In the genomic region with DNA sequence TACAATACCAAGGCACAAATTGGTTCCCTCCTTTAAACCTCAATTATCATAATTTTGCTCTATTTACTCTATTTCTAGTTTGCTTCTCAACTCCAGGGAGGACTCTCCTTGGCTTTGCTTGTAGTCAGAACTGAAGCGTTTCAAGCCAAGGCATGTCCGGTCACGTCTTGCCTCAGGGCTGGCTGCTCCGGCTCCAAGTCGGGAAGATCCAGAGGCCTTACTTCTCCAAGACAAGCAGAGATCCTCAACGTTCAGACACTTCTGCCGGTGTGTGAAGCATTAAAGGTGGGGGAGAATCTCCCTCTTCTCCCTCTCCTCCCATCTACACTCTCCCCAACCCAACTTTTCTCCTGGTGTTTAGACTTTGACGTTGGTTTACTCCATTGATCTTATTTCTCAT, we compare ENCODE assay signal across 23 cellular contexts. TPM values are rescaled to one million over a fixed set of nuclear protein-coding genes. Genes with fewer than 3 reads are reported as not detected.
DNase-seq lines count a peak whose midpoint lies in the region; ATAC-seq and TF ChIP-seq lines count a peak whose summit lies in the region.
"Had no signal": no experiment of that assay in that cellular context is flagged by ENCODE, and none has a peak within 500 bp of the region (broad histone marks: within the 10 kb centered on the region; RNA-seq: fewer than 3 reads in every experiment).

No MANE protein-coding gene starts in this region.

- peaks cover 5% of the 10 kb centered on the region for H3K4me1 ChIP-seq in HEK293 (ENCODE audit: control insufficient read depth, insufficient read depth, low read length)
- peaks cover 14% of the 10 kb centered on the region for H3K4me1 ChIP-seq in smooth muscle cell (ENCODE audit: low read depth)
- H3K4me1 ChIP-seq: thyroid gland had no signal

- H3K4me3 Mint-ChIP-seq in stimulated activated effector memory CD8-positive, alpha-beta T cell treated with anti-CD3 and anti-CD28 coated beads, Interleukin-12 subunit alpha, Interleukin-12 subunit beta, amount 100 ng/mL, for 72 hours, result no peak overlapping the region
- H3K4me3 Mint-ChIP-seq: activated CD4-positive, alpha-beta memory T cell treated with anti-CD3 and anti-CD28 coated beads, Interleukin-2, amount 10 ng/mL, durations not matched to agents 7 days and 5 days; CD4-positive, alpha-beta memory T cell; nephron; T-helper 2 cell treated with Interferon-gamma antibody and Interleukin-4, amounts not matched to agents 5 μg/mL and 100 μg/mL, for 36 hours had no signal

- peak overlapping the region; percentile 47 for H3K4me2 ChIP-seq in smooth muscle cell
- H3K4me2 ChIP-seq: PC-9 had no signal

- no peaks in the 10 kb centered on the region for H3K79me2 ChIP-seq in smooth muscle cell (ENCODE audit: low read depth)

- no peaks in the 10 kb centered on the region for H3K9me3 ChIP-seq in HEK293 (ENCODE audit: control insufficient read depth, insufficient read depth, low read depth, low read length)
- H3K9me3 ChIP-seq in WERI-Rb-1 (ENCODE audit: severe bottlenecking), result peaks cover 17% of the 10 kb centered on the region
- no peaks in the 10 kb centered on the region for H3K9me3 ChIP-seq in smooth muscle cell (replicated peaks; ENCODE audit: low read depth)
- H3K9me3 ChIP-seq: thyroid gland had no signal

- CTCF ChIA-PET in HEK293 (lab: Yijun Ruan, JAX), result interaction anchor here (1.2 kb wide), 1 partner anchor 11 kb away, joined by 3 read pairs; no protein-coding TSS in a partner anchor

- peak overlapping the region; percentile 35 for H3K9ac ChIP-seq in smooth muscle cell (ENCODE audit: low read depth)

- 49% methylated on average over 8 of the region's 8 CpGs for WGBS in smooth muscle cell (ENCODE audit: low lambda C conversion rate)

- H2AFZ ChIP-seq in smooth muscle cell (ENCODE audit: low read depth), result peak overlapping the region; percentile 23
- H2AFZ ChIP-seq: PC-9 had no signal

- peaks cover 2% of the 10 kb centered on the region for H3K9me3 Mint-ChIP-seq in stimulated activated effector memory CD8-positive, alpha-beta T cell treated with anti-CD3 and anti-CD28 coated beads, Interleukin-12 subunit alpha, Interleukin-12 subunit beta, amount 100 ng/mL, for 72 hours

- no peaks in the 10 kb centered on the region for H3K4me1 Mint-ChIP-seq in stimulated activated effector memory CD8-positive, alpha-beta T cell treated with anti-CD3 and anti-CD28 coated beads, Interleukin-12 subunit alpha, Interleukin-12 subunit beta, amount 100 ng/mL, for 72 hours
- H3K4me1 Mint-ChIP-seq: nephron had no signal

- POLR2A ChIA-PET in HEK293 (lab: Yijun Ruan, JAX), result no interaction called here

- no peaks in the 10 kb centered on the region for H3K27me3 ChIP-seq in WERI-Rb-1 (ENCODE audit: insufficient read depth, low read depth, severe bottlenecking)
- H3K27me3 ChIP-seq in smooth muscle cell (ENCODE audit: low read depth), result no peaks in the 10 kb centered on the region
- H3K27me3 ChIP-seq: dorsolateral prefrontal cortex, thyroid gland had no signal

- ATAC-seq in esophagus mucosa (peak; percentile 92), GM21619 (IDR thresholded peaks at IDR 0.05; ENCODE audit: unreplicated experiment) (no peak)
- no peak for ATAC-seq in stimulated activated effector memory CD8-positive, alpha-beta T cell treated with anti-CD3 and anti-CD28 coated beads, Interleukin-12 subunit alpha, Interleukin-12 subunit beta, amount 100 ng/mL, for 72 hours
- ATAC-seq: left cardiac atrium had no signal

- peaks cover 17% of the 10 kb centered on the region for H3F3A ChIP-seq in smooth muscle cell (ENCODE audit: low read depth)

- H3K36me3 ChIP-seq in HEK293 (ENCODE audit: control insufficient read depth in 2 of 2, insufficient read depth in 1 of 2, low read length in 2 of 2), result no peaks in the 10 kb centered on the region
- no peaks in the 10 kb centered on the region for H3K36me3 ChIP-seq in WERI-Rb-1
- H3K36me3 ChIP-seq in smooth muscle cell (ENCODE audit: low read depth), result no peaks in the 10 kb centered on the region
- H3K36me3 ChIP-seq: thyroid gland had no signal

- H3K27ac ChIP-seq in HEK293 (ENCODE audit: extremely low read depth, low read depth, low read length), result peak overlapping the region; percentile 83
- peak overlapping the region; percentile 70 for H3K27ac ChIP-seq in WERI-Rb-1
- peak overlapping the region; percentile 80 for H3K27ac ChIP-seq in smooth muscle cell (ENCODE audit: low read depth)
- H3K27ac ChIP-seq: dorsolateral prefrontal cortex, PC-9, SK-N-MC, thyroid gland had no signal

- H3K27ac Mint-ChIP-seq in stimulated activated effector memory CD8-positive, alpha-beta T cell treated with anti-CD3 and anti-CD28 coated beads, Interleukin-12 subunit alpha, Interleukin-12 subunit beta, amount 100 ng/mL, for 72 hours, result no peak overlapping the region
- H3K27ac Mint-ChIP-seq: activated CD4-positive, alpha-beta memory T cell treated with anti-CD3 and anti-CD28 coated beads, Interleukin-2, amount 10 ng/mL, durations not matched to agents 7 days and 5 days; CD4-positive, alpha-beta memory T cell; nephron; T-helper 2 cell treated with Interferon-gamma antibody and Interleukin-4, amounts not matched to agents 5 μg/mL and 100 μg/mL, for 36 hours had no signal

- H3K4me3 ChIP-seq in HEK293 (ENCODE audit: low read depth, low read length) (no peak overlapping the region), WERI-Rb-1 (ENCODE audit: low read depth, low read length) (no peak overlapping the region), smooth muscle cell (no peak overlapping the region)
- H3K4me3 ChIP-seq: dorsolateral prefrontal cortex, PC-9, SK-N-MC, thyroid gland had no signal

- no peaks in the 10 kb centered on the region for H4K20me1 ChIP-seq in smooth muscle cell (ENCODE audit: low read depth)

- DNase-seq in WERI-Rb-1 (peak; percentile 59), smooth muscle cell (lab: John Stamatoyannopoulos, UW; ENCODE audit: unreplicated experiment) (no peak), DMS153 treated with DMSO at 0.1 percent for 48 hours (lab: John Stamatoyannopoulos, UW; ENCODE audit: unreplicated experiment) (no peak)
- no peak for DNase-seq in stimulated activated effector memory CD8-positive, alpha-beta T cell treated with anti-CD3 and anti-CD28 coated beads, Interleukin-12 subunit alpha, Interleukin-12 subunit beta, amount 100 ng/mL, for 72 hours (ENCODE audit: low spot score in 2 of 2)
- DNase-seq: activated CD4-positive, alpha-beta memory T cell treated with anti-CD3 and anti-CD28 coated beads, Interleukin-2, amount 10 ng/mL, durations not matched to agents 7 days and 5 days; activated CD4-positive, CD25-positive, alpha-beta regulatory T cell; amniotic stem cell; CD4-positive, alpha-beta memory T cell; DND-41; dorsolateral prefrontal cortex; left cardiac atrium; NCI-H146; NCI-H774; PC-9; stimulated activated CD4-positive, alpha-beta T cell treated with anti-CD3 and anti-CD28 coated beads, Interleukin-2, amount 100 ng/mL, for 24 hours; stimulated activated naive CD4-positive, alpha-beta T cell treated with Interleukin-2 at 50 U/mL for 16 hours; thyroid gland had no signal

- no peak for TF ChIP-seq CTCF in HEK293 (tag by site-specific recombination; IDR thresholded peaks at IDR 0.05)
- no peak for TF ChIP-seq CTCF in WERI-Rb-1 (IDR thresholded peaks at IDR 0.05; ENCODE audit: low read depth, low read length)
- no peak for TF ChIP-seq CTCF in smooth muscle cell (IDR thresholded peaks at IDR 0.05; ENCODE audit: borderline replicate concordance, insufficient read depth, poor library complexity, severe bottlenecking)

- no peaks in the 10 kb centered on the region for H3K36me3 Mint-ChIP-seq in stimulated activated effector memory CD8-positive, alpha-beta T cell treated with anti-CD3 and anti-CD28 coated beads, Interleukin-12 subunit alpha, Interleukin-12 subunit beta, amount 100 ng/mL, for 72 hours

TF ChIP-seq in HEK293, 187 proteins besides CTCF, POLR2A, EP300 and RAD21 (continues in another document):
- TF ChIP-seq, protein P1, sequence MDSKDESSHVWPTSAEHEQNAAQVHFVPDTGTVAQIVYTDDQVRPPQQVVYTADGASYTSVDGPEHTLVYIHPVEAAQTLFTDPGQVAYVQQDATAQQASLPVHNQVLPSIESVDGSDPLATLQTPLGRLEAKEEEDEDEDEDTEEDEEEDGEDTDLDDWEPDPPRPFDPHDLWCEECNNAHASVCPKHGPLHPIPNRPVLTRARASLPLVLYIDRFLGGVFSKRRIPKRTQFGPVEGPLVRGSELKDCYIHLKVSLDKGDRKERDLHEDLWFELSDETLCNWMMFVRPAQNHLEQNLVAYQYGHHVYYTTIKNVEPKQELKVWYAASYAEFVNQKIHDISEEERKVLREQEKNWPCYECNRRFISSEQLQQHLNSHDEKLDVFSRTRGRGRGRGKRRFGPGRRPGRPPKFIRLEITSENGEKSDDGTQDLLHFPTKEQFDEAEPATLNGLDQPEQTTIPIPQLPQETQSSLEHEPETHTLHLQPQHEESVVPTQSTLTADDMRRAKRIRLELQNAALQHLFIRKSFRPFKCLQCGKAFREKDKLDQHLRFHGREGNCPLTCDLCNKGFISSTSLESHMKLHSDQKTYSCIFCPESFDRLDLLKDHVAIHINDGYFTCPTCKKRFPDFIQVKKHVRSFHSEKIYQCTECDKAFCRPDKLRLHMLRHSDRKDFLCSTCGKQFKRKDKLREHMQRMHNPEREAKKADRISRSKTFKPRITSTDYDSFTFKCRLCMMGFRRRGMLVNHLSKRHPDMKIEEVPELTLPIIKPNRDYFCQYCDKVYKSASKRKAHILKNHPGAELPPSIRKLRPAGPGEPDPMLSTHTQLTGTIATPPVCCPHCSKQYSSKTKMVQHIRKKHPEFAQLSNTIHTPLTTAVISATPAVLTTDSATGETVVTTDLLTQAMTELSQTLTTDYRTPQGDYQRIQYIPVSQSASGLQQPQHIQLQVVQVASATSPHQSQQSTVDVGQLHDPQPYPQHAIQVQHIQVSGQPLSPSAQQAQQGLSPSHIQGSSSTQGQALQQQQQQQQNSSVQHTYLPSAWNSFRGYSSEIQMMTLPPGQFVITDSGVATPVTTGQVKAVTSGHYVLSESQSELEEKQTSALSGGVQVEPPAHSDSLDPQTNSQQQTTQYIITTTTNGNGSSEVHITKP (tag by site-specific recombination; IDR thresholded peaks at IDR 0.05), result peak; percentile 60
- TF ChIP-seq, protein P2, sequence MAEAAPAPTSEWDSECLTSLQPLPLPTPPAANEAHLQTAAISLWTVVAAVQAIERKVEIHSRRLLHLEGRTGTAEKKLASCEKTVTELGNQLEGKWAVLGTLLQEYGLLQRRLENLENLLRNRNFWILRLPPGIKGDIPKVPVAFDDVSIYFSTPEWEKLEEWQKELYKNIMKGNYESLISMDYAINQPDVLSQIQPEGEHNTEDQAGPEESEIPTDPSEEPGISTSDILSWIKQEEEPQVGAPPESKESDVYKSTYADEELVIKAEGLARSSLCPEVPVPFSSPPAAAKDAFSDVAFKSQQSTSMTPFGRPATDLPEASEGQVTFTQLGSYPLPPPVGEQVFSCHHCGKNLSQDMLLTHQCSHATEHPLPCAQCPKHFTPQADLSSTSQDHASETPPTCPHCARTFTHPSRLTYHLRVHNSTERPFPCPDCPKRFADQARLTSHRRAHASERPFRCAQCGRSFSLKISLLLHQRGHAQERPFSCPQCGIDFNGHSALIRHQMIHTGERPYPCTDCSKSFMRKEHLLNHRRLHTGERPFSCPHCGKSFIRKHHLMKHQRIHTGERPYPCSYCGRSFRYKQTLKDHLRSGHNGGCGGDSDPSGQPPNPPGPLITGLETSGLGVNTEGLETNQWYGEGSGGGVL (tag by site-specific recombination; IDR thresholded peaks at IDR 0.05), result 0 out of 2 replicates have a peak, but pooled peaks have one; percentile 28

RNA-seq across cellular contexts. Expression of a gene that starts 7.2 kb away (rescaled TPM):
- total RNA-seq in esophagus mucosa (4.0 TPM), smooth muscle cell (9.8 and 11.4 TPM in 2 replicates)
- 4.6 and 8.8 TPM in 2 replicates for polyA plus RNA-seq in smooth muscle cell
